In the genomic region with DNA sequence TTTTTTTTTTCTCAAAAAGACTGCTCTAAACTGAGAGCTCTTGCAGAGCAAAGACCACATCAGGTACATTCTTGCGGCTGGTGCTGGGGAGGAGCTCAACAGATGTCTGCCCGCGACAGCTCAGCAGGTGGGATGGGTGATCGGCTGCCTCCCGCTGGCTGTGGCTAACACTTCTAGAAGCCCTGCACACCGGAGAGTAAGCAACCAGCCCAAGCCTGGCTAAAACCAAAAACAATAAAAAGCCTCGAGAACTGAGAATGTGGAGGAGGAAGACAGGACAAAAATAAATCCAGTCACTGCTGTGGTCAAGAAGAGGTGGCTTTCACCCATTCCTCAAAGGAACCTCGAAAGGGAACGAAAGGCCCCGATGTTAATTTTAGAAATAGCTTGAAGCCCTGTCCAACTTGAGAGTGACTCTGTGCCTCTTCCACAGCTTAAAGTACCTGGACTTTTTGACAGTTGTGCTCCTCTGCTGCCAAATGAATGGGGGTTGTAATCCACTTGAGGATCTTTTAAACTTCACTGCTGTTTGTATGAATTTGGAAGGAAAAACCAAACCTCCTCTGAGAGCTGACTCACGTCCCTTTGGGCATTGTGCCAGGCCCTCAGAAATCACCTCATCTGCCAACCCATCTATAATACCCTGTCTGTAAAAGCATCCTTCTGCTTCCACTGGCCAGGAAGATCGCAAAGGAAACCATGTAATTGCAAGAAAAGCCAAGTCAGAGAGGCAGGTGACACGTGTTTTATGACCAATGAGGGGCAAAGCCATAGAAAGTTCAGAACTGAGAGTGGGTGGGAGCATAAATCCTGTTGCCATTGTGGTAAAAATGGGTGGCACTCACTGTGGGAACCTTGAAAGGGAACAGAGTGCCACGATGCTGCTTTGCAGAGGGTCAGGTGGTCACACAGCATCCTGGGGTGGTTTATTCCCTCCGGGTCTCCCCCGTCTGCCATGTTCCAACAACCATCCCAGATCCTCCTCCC, we compare ENCODE assay signal across 8 cellular contexts.
DNase-seq lines count a peak whose midpoint lies in the region; ATAC-seq, FAIRE-seq and TF ChIP-seq lines count a peak whose summit lies in the region.

No MANE protein-coding gene starts in this region.

- H3K36me3 ChIP-seq in WERI-Rb-1: no peaks in the 10 kb centered on the region
- no peaks in the 10 kb centered on the region for H3K36me3 ChIP-seq in bronchial epithelial cell (ENCODE audit: control insufficient read depth, insufficient read depth, low read length)

- peak; percentile 52 for TF ChIP-seq CTCF in WERI-Rb-1 (IDR thresholded peaks at IDR 0.05; ENCODE audit: low read depth, low read length)
- no peak for TF ChIP-seq CTCF in bronchial epithelial cell (IDR thresholded peaks at IDR 0.05; ENCODE audit: insufficient read depth, low read length, severe bottlenecking)

- H3K27me3 ChIP-seq in WERI-Rb-1 (ENCODE audit: insufficient read depth, low read depth, severe bottlenecking) (no peaks in the 10 kb centered on the region), bronchial epithelial cell (ENCODE audit: control insufficient read depth, insufficient read depth, low read length) (peaks cover 5% of the 10 kb centered on the region)

- FAIRE-seq in bronchial epithelial cell (lab: Jason Lieb, UNC): no peak

- no peaks in the 10 kb centered on the region for H3K9me3 ChIP-seq in WERI-Rb-1 (ENCODE audit: severe bottlenecking)

- no peak overlapping the region for H3K4me3 ChIP-seq in WERI-Rb-1 (ENCODE audit: low read depth, low read length)
- no peak overlapping the region for H3K4me3 ChIP-seq in bronchial epithelial cell (ENCODE audit: low read depth, low read length)

- ATAC-seq in GM21576 (IDR thresholded peaks at IDR 0.05; ENCODE audit: unreplicated experiment): peak; percentile 71

- DNase-seq in ELF-1 (ENCODE audit: low read depth, low spot score) (peak; percentile 18), LoVo (ENCODE audit: low spot score) (peak; percentile 19), WERI-Rb-1 (peak; percentile 75), bronchial epithelial cell (ENCODE audit: low read depth) (peak; percentile 55), foreskin melanocyte (no peak), UCSD-AML1 (lab: John Stamatoyannopoulos, UW; ENCODE audit: unreplicated experiment) (no peak)
- peak; percentile 68 for DNase-seq in stimulated activated CD4-positive, alpha-beta T cell treated with anti-CD3 and anti-CD28 coated beads, Interleukin-4, amount 100 ng/mL, for 1 hour

- no peak overlapping the region for H3K27ac ChIP-seq in WERI-Rb-1

Comparison
In these comparisons a context has a peak if more than half of its experiments do, and no peak if none do; other contexts are left out.
1. DNase-seq: peak in ELF-1 (single experiment), LoVo (single experiment), WERI-Rb-1 (single experiment), bronchial epithelial cell (single experiment) and stimulated activated CD4-positive, alpha-beta T cell treated with anti-CD3 and anti-CD28 coated beads, Interleukin-4, amount 100 ng/mL, for 1 hour (single experiment); none in foreskin melanocyte (single experiment) and UCSD-AML1 (single experiment).